In the genomic region with DNA sequence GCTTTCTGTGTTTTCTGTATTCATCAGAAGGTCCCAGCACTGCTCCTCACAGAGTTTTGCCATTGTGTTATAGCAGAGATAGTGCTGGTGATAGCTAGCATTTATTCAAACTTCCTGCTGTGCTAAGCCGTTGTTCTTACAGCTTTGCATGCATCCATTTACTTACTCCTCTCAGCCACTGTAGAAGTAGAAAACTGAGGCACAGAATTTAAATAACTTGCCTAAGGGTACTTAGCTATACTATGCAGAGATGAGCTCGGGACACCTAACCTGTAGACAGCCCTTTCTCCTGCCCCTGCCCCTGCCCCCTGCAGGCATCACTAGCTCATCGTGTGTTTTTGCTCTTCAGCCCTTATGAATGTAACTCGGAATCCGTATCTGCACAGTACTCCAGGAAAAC, we compare ENCODE assay signal across 29 cellular contexts.
"Had no signal": no experiment of that assay in that cellular context is flagged by ENCODE, and none has a peak within 500 bp of the region (broad histone marks: within the 10 kb centered on the region; RNA-seq: fewer than 3 reads in every experiment).

No MANE protein-coding gene starts in this region.

- H3K27ac ChIP-seq: KMS-11, VCaP had no signal

- H3K36me3 Mint-ChIP-seq: activated CD8-positive, alpha-beta memory T cell treated with anti-CD3 and anti-CD28 coated beads, Interleukin-2, amount 10 ng/mL, durations not matched to agents 7 days and 5 days; activated naive CD4-positive, alpha-beta T cell treated with anti-CD3 and anti-CD28 coated beads, Interleukin-2, amount 10 ng/mL, durations not matched to agents 7 days and 5 days had no signal

- H3K27ac Mint-ChIP-seq: activated CD4-positive, alpha-beta memory T cell treated with anti-CD3 and anti-CD28 coated beads, Interleukin-2, amount 10 ng/mL, durations not matched to agents 7 days and 5 days; activated CD8-positive, alpha-beta memory T cell treated with anti-CD3 and anti-CD28 coated beads, Interleukin-2, amount 10 ng/mL, durations not matched to agents 7 days and 5 days; activated naive CD4-positive, alpha-beta T cell treated with anti-CD3 and anti-CD28 coated beads, Interleukin-2, amount 10 ng/mL, durations not matched to agents 7 days and 5 days; activated naive CD8-positive, alpha-beta T cell; activated naive CD8-positive, alpha-beta T cell treated with anti-CD3 and anti-CD28 coated beads, Interleukin-2, amount 50 U/mL, for 24 hours had no signal

- H3K4me1 Mint-ChIP-seq: activated CD4-positive, alpha-beta memory T cell treated with anti-CD3 and anti-CD28 coated beads, Interleukin-2, amount 10 ng/mL, durations not matched to agents 7 days and 5 days; activated CD8-positive, alpha-beta memory T cell treated with anti-CD3 and anti-CD28 coated beads, Interleukin-2, amount 10 ng/mL, durations not matched to agents 7 days and 5 days; activated naive CD4-positive, alpha-beta T cell treated with anti-CD3 and anti-CD28 coated beads, Interleukin-2, amount 10 ng/mL, durations not matched to agents 7 days and 5 days; activated naive CD8-positive, alpha-beta T cell treated with anti-CD3 and anti-CD28 coated beads, Interleukin-2, amount 50 U/mL, for 24 hours; brain had no signal

- H3K4me3 Mint-ChIP-seq: activated CD4-positive, alpha-beta memory T cell treated with anti-CD3 and anti-CD28 coated beads, Interleukin-2, amount 10 ng/mL, durations not matched to agents 7 days and 5 days; activated CD8-positive, alpha-beta memory T cell treated with anti-CD3 and anti-CD28 coated beads, Interleukin-2, amount 10 ng/mL, durations not matched to agents 7 days and 5 days; activated naive CD4-positive, alpha-beta T cell treated with anti-CD3 and anti-CD28 coated beads, Interleukin-2, amount 10 ng/mL, durations not matched to agents 7 days and 5 days; activated naive CD8-positive, alpha-beta T cell; activated naive CD8-positive, alpha-beta T cell treated with anti-CD3 and anti-CD28 coated beads, Interleukin-2, amount 50 U/mL, for 24 hours; brain had no signal

- DNase-seq: activated CD4-positive, alpha-beta memory T cell treated with anti-CD3 and anti-CD28 coated beads, Interleukin-2, amount 10 ng/mL, durations not matched to agents 7 days and 5 days; activated CD4-positive, alpha-beta T cell treated with anti-CD3 and anti-CD28 coated beads for 1 hour; activated CD4-positive, alpha-beta T cell treated with anti-CD3 and anti-CD28 coated beads for 48 hours; activated CD4-positive, CD25-positive, alpha-beta regulatory T cell; activated CD8-positive, alpha-beta memory T cell treated with anti-CD3 and anti-CD28 coated beads for 24 hours; activated CD8-positive, alpha-beta memory T cell treated with anti-CD3 and anti-CD28 coated beads, Interleukin-2, amount 10 ng/mL, durations not matched to agents 7 days and 5 days; activated CD8-positive, alpha-beta memory T cell treated with anti-CD3 and anti-CD28 coated beads, Interleukin-2, amount 50 U/mL, for 48 hours; activated effector memory CD4-positive, alpha-beta T cell treated with Interleukin-2 at 50 U/mL for 16 hours; activated naive CD4-positive, alpha-beta T cell treated with anti-CD3 and anti-CD28 coated beads, Interleukin-2, amount 10 ng/mL, durations not matched to agents 7 days and 5 days; activated naive CD8-positive, alpha-beta T cell treated with anti-CD3 and anti-CD28 coated beads, Interleukin-2, amount 50 U/mL, for 24 hours; activated T-cell treated with anti-CD3 and anti-CD28 coated beads, Interleukin-2, amount 50 U/mL, for 48 hours; anterior cingulate cortex; MM.1S; MV-4-11; NCI-H1092; NCI-H1436 treated with DMSO at 0.1 percent for 48 hours; NCI-H187 treated with DMSO at 0.1 percent for 48 hours; NCI-H2081; NCI-H345; NCI-H524 treated with DMSO at 0.1 percent for 48 hours; Right ventricle myocardium superior; SW 1271; T-helper 1 cell; T-helper 2 cell; T-helper 9 cell had no signal

- H3K9me3 Mint-ChIP-seq: activated CD4-positive, alpha-beta memory T cell treated with anti-CD3 and anti-CD28 coated beads, Interleukin-2, amount 10 ng/mL, durations not matched to agents 7 days and 5 days; activated naive CD4-positive, alpha-beta T cell treated with anti-CD3 and anti-CD28 coated beads, Interleukin-2, amount 10 ng/mL, durations not matched to agents 7 days and 5 days had no signal

- ATAC-seq: activated CD8-positive, alpha-beta memory T cell treated with anti-CD3 and anti-CD28 coated beads, Interleukin-2, amount 10 ng/mL, durations not matched to agents 7 days and 5 days; activated naive CD8-positive, alpha-beta T cell treated with anti-CD3 and anti-CD28 coated beads, Interleukin-2, amount 50 U/mL, for 24 hours had no signal
